In the genomic region with DNA sequence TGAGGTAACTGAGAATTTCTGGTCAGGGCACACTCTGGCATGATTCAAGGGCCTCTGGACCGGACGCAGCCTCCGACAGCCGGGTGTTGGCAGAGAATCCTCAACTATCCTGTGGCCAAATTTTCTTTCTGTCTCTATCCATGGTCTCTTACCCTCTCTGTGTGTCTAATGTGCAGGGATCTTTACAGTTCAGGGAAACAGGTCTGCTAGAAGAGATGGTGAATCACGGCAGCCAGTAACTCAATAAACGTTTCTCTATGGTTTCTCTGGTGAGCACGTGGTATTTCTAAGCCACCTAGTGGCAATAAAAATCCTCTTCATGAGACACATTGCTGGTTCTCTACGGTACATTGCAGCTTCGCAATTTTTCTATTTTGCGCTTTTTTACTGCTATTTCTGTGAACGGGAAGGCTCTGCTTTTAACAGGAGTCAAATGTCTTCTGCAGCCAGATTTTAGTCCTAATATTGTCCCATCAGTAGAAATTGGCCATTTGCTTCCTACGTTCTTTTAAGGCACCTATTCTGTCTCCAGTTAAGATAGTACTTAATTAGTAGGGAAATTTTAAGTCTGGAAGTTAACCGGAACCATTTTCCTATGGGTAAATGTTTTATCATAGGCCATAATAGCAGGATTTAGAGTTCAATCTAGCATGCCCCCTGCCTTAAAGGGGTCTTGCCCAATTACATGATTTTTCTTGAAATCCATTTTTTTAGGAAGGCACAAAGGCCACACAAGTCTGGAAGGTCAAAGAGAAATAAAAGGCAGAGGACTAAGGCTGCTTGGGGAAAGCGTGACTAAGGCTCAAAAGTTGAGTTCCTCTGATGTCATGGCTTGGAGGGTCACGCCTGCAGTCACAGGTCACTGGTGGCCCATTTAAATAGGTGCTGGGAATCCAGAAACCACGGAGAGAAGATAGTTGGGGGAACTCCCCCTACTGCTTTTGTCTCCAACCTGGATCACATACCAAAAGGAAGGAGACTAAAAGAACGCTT, we compare ENCODE assay signal across 9 cellular contexts. TPM values are rescaled to one million over a fixed set of nuclear protein-coding genes. Genes with fewer than 3 reads are reported as not detected.
A peak's percentile ranks its signal among the peaks of the same experiment; 100 is the strongest.
DNase-seq lines count a peak whose midpoint lies in the region; ATAC-seq, FAIRE-seq and TF ChIP-seq lines count a peak whose summit lies in the region.
"Had no signal": no experiment of that assay in that cellular context is flagged by ENCODE, and none has a peak within 500 bp of the region (broad histone marks: within the 10 kb centered on the region; RNA-seq: fewer than 3 reads in every experiment).

No MANE protein-coding gene starts in this region.

- no peaks in the 10 kb centered on the region for H3K36me3 Mint-ChIP-seq in stimulated activated effector memory CD8-positive, alpha-beta T cell treated with anti-CD3 and anti-CD28 coated beads, Interleukin-12 subunit alpha, Interleukin-12 subunit beta, amount 100 ng/mL, for 72 hours

- peak; percentile 59 for TF ChIP-seq CTCF in bronchial epithelial cell (IDR thresholded peaks at IDR 0.05; ENCODE audit: insufficient read depth, low read length, severe bottlenecking)

- peaks cover 16% of the 10 kb centered on the region for H3K4me1 Mint-ChIP-seq in stimulated activated effector memory CD8-positive, alpha-beta T cell treated with anti-CD3 and anti-CD28 coated beads, Interleukin-12 subunit alpha, Interleukin-12 subunit beta, amount 100 ng/mL, for 72 hours

- H3K4me3 ChIP-seq in H7 (ENCODE audit: insufficient read depth, low read depth, low read length) (peak overlapping the region; percentile 87), bronchial epithelial cell (ENCODE audit: low read depth, low read length) (no peak overlapping the region)

- H3K27me3 ChIP-seq in H7 (ENCODE audit: control insufficient read depth, insufficient read depth, low read length) = no peaks in the 10 kb centered on the region
- H3K27me3 ChIP-seq in bronchial epithelial cell (ENCODE audit: control insufficient read depth, insufficient read depth, low read length) = no peaks in the 10 kb centered on the region

- H3K27ac Mint-ChIP-seq in stimulated activated effector memory CD8-positive, alpha-beta T cell treated with anti-CD3 and anti-CD28 coated beads, Interleukin-12 subunit alpha, Interleukin-12 subunit beta, amount 100 ng/mL, for 72 hours = no peak overlapping the region

- peak; percentile 80 for DNase-seq in DMS 273 (lab: John Stamatoyannopoulos, UW; ENCODE audit: unreplicated experiment)
- no peak for DNase-seq in H7
- peak; percentile 80 for DNase-seq in RPMI8226
- peak; percentile 71 for DNase-seq in bronchial epithelial cell (ENCODE audit: low read depth)
- DNase-seq in kidney glomerular epithelial cell (lab: John Stamatoyannopoulos, UW) = peak; percentile 71
- DNase-seq in stimulated activated effector memory CD8-positive, alpha-beta T cell treated with anti-CD3 and anti-CD28 coated beads, Interleukin-12 subunit alpha, Interleukin-12 subunit beta, amount 100 ng/mL, for 72 hours (ENCODE audit: low spot score in 2 of 2) = peak in 1 of 2 donors; percentile 61

- H3K36me3 ChIP-seq in H7 (replicated peaks; ENCODE audit: control insufficient read depth, insufficient read depth, low read length) (peaks cover 5% of the 10 kb centered on the region), bronchial epithelial cell (ENCODE audit: control insufficient read depth, insufficient read depth, low read length) (no peaks in the 10 kb centered on the region)

- no peak for FAIRE-seq in bronchial epithelial cell (lab: Jason Lieb, UNC)
- FAIRE-seq: colon had no signal

- peak; percentile 99 for ATAC-seq in stimulated activated effector memory CD8-positive, alpha-beta T cell treated with anti-CD3 and anti-CD28 coated beads, Interleukin-12 subunit alpha, Interleukin-12 subunit beta, amount 100 ng/mL, for 72 hours
- ATAC-seq in GM18870 (IDR thresholded peaks at IDR 0.05; ENCODE audit: unreplicated experiment) (no peak), HG03280 (IDR thresholded peaks at IDR 0.05; ENCODE audit: unreplicated experiment) (no peak)

- H3K9me3 Mint-ChIP-seq in stimulated activated effector memory CD8-positive, alpha-beta T cell treated with anti-CD3 and anti-CD28 coated beads, Interleukin-12 subunit alpha, Interleukin-12 subunit beta, amount 100 ng/mL, for 72 hours = no peaks in the 10 kb centered on the region

- H3K4me3 Mint-ChIP-seq in stimulated activated effector memory CD8-positive, alpha-beta T cell treated with anti-CD3 and anti-CD28 coated beads, Interleukin-12 subunit alpha, Interleukin-12 subunit beta, amount 100 ng/mL, for 72 hours = no peak overlapping the region

RNA-seq across cellular contexts. Expression of gene QPRT, which starts 31.5 kb away (rescaled TPM):
- 165 and 173 TPM in 2 replicates for total RNA-seq in H7 (2014; rRNA removed; shearing (Covaris generic))
- total RNA-seq in bronchial epithelial cell = under 0.01 and 0.79 TPM in 2 replicates

RNA-seq across cellular contexts. Expression of gene C16orf54, which starts 35.3 kb away (rescaled TPM):
- not detected in 2 replicates for total RNA-seq in H7 (2014; rRNA removed; shearing (Covaris generic))
- total RNA-seq in bronchial epithelial cell = not detected in 2 replicates

RNA-seq across cellular contexts. Expression of gene SPN, which starts 47.5 kb away (rescaled TPM):
- total RNA-seq in H7 (2014; rRNA removed; shearing (Covaris generic)) = 0.48 and 0.59 TPM in 2 replicates
- total RNA-seq in bronchial epithelial cell = not detected in 2 replicates

Comparison
In these comparisons a context has a peak if more than half of its experiments do, and no peak if none do; other contexts are left out.
1. RNA of gene QPRT, which starts 31.5 kb away (total RNA-seq): 165 to 173 TPM in H7; under 0.01 to 0.79 TPM in bronchial epithelial cell; every median in the first group is over 10 times any median in the second.